In genomic region chr18:48043166-48043565, GRCh38 we compare ENCODE assay signal across 34 cellular contexts.
"Had no signal": no experiment of that assay in that cellular context is flagged by ENCODE, and none has a peak within 500 bp of the region (broad histone marks: within the 10 kb centered on the region; RNA-seq: fewer than 3 reads in every experiment).

No MANE protein-coding gene starts in this region.

- H3K27me3 ChIP-seq: MG63 had no signal

- H3K4me2 ChIP-seq: KMS-11 had no signal

- H3K4me3 ChIP-seq: MG63 had no signal

- H3K9ac ChIP-seq: KMS-11 had no signal

- H3K9me3 ChIP-seq: MG63 had no signal

- H3K36me3 ChIP-seq: MG63 had no signal

- DNase-seq: Karpas-422, Kasumi-1, MG63, MM.1S, MV-4-11, NCI-H1048, NCI-H1092, NCI-H1092 treated with DMSO at 0.1 percent for 48 hours, NCI-H1105, NCI-H1105 treated with DMSO at 0.1 percent for 48 hours, NCI-H1417, NCI-H1417 treated with DMSO at 0.1 percent for 48 hours, NCI-H1436, NCI-H1436 treated with DMSO at 0.1 percent for 48 hours, NCI-H146, NCI-H1694, NCI-H1694 treated with DMSO at 0.1 percent for 48 hours, NCI-H187, NCI-H187 treated with DMSO at 0.1 percent for 48 hours, NCI-H1930, NCI-H2029, NCI-H2029 treated with DMSO at 0.1 percent for 48 hours, NCI-H2081, NCI-H2081 treated with DMSO at 0.1 percent for 48 hours, NCI-H2107, NCI-H2171, NCI-H2171 treated with DMSO at 0.1 percent for 48 hours, NCI-H2227 treated with DMSO at 0.1 percent for 48 hours, NCI-H226, NCI-H345, NCI-H446, NCI-H446 treated with DMSO at 0.1 percent for 48 hours, NCI-H510A had no signal

- H3K27ac ChIP-seq: KMS-11 had no signal
